In the genomic region with DNA sequence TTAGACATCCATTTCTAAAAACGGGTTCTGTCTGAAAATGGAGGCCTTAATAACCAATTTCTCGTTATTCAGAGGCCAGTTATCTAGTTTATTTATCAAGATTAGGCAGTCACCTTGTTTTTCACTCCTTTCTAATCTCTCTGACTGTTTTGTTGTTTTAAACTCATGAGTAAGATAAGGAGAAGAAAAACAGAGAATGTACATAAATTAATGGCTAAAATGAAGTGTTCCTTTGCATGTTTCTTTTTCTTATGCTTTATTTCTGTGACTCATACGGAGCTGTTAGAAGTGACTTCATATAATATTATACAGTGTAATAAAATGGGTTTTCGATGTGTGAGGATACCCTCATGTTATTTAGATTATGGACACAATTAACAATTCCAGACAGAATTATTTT, we compare ENCODE assay signal across 16 cellular contexts. TPM values are rescaled to one million over a fixed set of nuclear protein-coding genes. Genes with fewer than 3 reads are reported as not detected.
DNase-seq lines count a peak whose midpoint lies in the region; ATAC-seq and TF ChIP-seq lines count a peak whose summit lies in the region.
"Had no signal": no experiment of that assay in that cellular context is flagged by ENCODE, and none has a peak within 500 bp of the region (broad histone marks: within the 10 kb centered on the region; RNA-seq: fewer than 3 reads in every experiment).

No MANE protein-coding gene starts in this region.

- H3K23ac ChIP-seq in mesendoderm (ENCODE audit: low read length), result no peak overlapping the region

- H3K27me3 ChIP-seq in SK-N-SH (ENCODE audit: insufficient read depth) (no peaks in the 10 kb centered on the region), layer of hippocampus (ENCODE audit: control insufficient read depth, insufficient read depth, low read length) (no peaks in the 10 kb centered on the region), thoracic aorta (replicated peaks; ENCODE audit: insufficient read depth) (no peaks in the 10 kb centered on the region), SJCRH30 (no peaks in the 10 kb centered on the region), right cardiac atrium (ENCODE audit: control insufficient read depth, insufficient read depth) (no peaks in the 10 kb centered on the region), mesendoderm (ENCODE audit: insufficient read depth, low read length, poor library complexity) (no peaks in the 10 kb centered on the region)
- H3K27me3 ChIP-seq: BLaER1 had no signal

- H3K56ac ChIP-seq in mesendoderm (ENCODE audit: low read length), result no peak overlapping the region

- H4K20me1 ChIP-seq in SK-N-SH (ENCODE audit: insufficient read depth), result no peaks in the 10 kb centered on the region

- H3K4me3 ChIP-seq in SK-N-SH (ENCODE audit: low read depth in 2 of 2, low read length in 1 of 2) (no peak overlapping the region), thoracic aorta (no peak overlapping the region), SJCRH30 (no peak overlapping the region), right cardiac atrium (ENCODE audit: low read length) (no peak overlapping the region), mesendoderm (ENCODE audit: low read length) (no peak overlapping the region)
- H3K4me3 ChIP-seq: BLaER1, GM12878 had no signal

- H3K9me2 ChIP-seq in SK-N-SH, result no peaks in the 10 kb centered on the region

- no peaks in the 10 kb centered on the region for H3F3A ChIP-seq in SK-N-SH (replicated peaks; ENCODE audit: insufficient read depth)

- H3K4me1 ChIP-seq in SK-N-SH (ENCODE audit: control insufficient read depth in 1 of 2, insufficient read depth in 2 of 2, low read depth in 1 of 2, low read length in 1 of 2), result peaks cover 8 to 11% of the 10 kb centered on the region in 2 experiments; a peak in 3 of 4 replicates
- H3K4me1 ChIP-seq in thoracic aorta (ENCODE audit: control insufficient read depth in 1 of 2, low read depth in 2 of 2), result peaks cover 25 to 57% of the 10 kb centered on the region in 2 donors
- no peaks in the 10 kb centered on the region for H3K4me1 ChIP-seq in SJCRH30
- no peaks in the 10 kb centered on the region for H3K4me1 ChIP-seq in right cardiac atrium (ENCODE audit: control insufficient read depth, insufficient read depth, low read length)
- peaks cover 2% of the 10 kb centered on the region for H3K4me1 ChIP-seq in mesendoderm (ENCODE audit: control insufficient read depth, low read depth, low read length)

- H2BK5ac ChIP-seq in mesendoderm (ENCODE audit: low read length), result no peak overlapping the region

- POLR2A ChIA-PET in SK-N-SH (lab: Yijun Ruan, JAX), result no interaction called here

- H3K18ac ChIP-seq in mesendoderm (ENCODE audit: low read length), result no peak overlapping the region

- H2AK5ac ChIP-seq in mesendoderm (ENCODE audit: low read length), result no peak overlapping the region

- H3K79me1 ChIP-seq in mesendoderm (ENCODE audit: low read length), result peaks cover 13% of the 10 kb centered on the region

- H3K79me2 ChIP-seq in SK-N-SH (ENCODE audit: insufficient read depth) (no peaks in the 10 kb centered on the region; the same call in 1 of the 2 replicates), mesendoderm (ENCODE audit: control insufficient read depth, insufficient read depth, low read length) (peaks cover 7% of the 10 kb centered on the region)

- ATAC-seq in SK-N-SH treated with all-trans-retinoic acid at 6 μM for 48 hours (no peak), thoracic aorta (ENCODE audit: insufficient number of reproducible peaks, low FRiP score, low read depth) (no peak), right cardiac atrium (no peak)
- ATAC-seq: CD8-positive, alpha-beta T cell; GM12878 had no signal

- no peaks in the 10 kb centered on the region for H3K9me3 ChIP-seq in SK-N-SH
- H3K9me3 ChIP-seq in thoracic aorta, result no peaks in the 10 kb centered on the region
- no peaks in the 10 kb centered on the region for H3K9me3 ChIP-seq in SJCRH30 (replicated peaks)
- H3K9me3 ChIP-seq in right cardiac atrium (ENCODE audit: control insufficient read depth, low read length), result no peaks in the 10 kb centered on the region
- H3K9me3 ChIP-seq: BLaER1 had no signal

- no peak overlapping the region for H4K8ac ChIP-seq in mesendoderm (ENCODE audit: low read depth, low read length)

- no peaks in the 10 kb centered on the region for H3K36me3 ChIP-seq in SK-N-SH (replicated peaks in 1 of 2; ENCODE audit: control insufficient read depth in 1 of 2, insufficient read depth in 2 of 2, low read length in 1 of 2)
- H3K36me3 ChIP-seq in thoracic aorta, result no peaks in the 10 kb centered on the region
- no peaks in the 10 kb centered on the region for H3K36me3 ChIP-seq in SJCRH30
- no peaks in the 10 kb centered on the region for H3K36me3 ChIP-seq in mesendoderm (ENCODE audit: control insufficient read depth, insufficient read depth, low read length)
- H3K36me3 ChIP-seq: BLaER1 had no signal

- no peak for DNase-seq in SK-N-SH
- no peak for DNase-seq in caudate nucleus (lab: John Stamatoyannopoulos, UW)
- no peak for DNase-seq in thoracic aorta (ENCODE audit: low spot score)
- no peak for DNase-seq in SJCRH30
- no peak for DNase-seq in right cardiac atrium
- no peak for DNase-seq in mesendoderm
- DNase-seq: Calu3; CD8-positive, alpha-beta T cell; DND-41; EL; H9 had no signal

- intact Hi-C loops in right cardiac atrium (cut with DNase I), result loop anchor here in 1 of 4 donors (10.0 kb wide), 1 partner anchor 279 kb away; no protein-coding TSS in a partner anchor

- no peak overlapping the region for H2AFZ ChIP-seq in SK-N-SH (ENCODE audit: low read depth)

- H3K9ac ChIP-seq in SK-N-SH, result no peak overlapping the region
- no peak overlapping the region for H3K9ac ChIP-seq in mesendoderm (ENCODE audit: low read length)
- H3K9ac ChIP-seq: BLaER1 had no signal

- CTCF ChIA-PET in SK-N-SH (lab: Yijun Ruan, JAX), result interaction anchor here (1.2 to 1.5 kb wide), 2 partner anchors 9 to 21 kb away, joined by 3 to 6 read pairs; no protein-coding TSS in a partner anchor

- H3K4ac ChIP-seq in mesendoderm (ENCODE audit: low read depth, low read length), result no peak overlapping the region

- TF ChIP-seq CTCF in SK-N-SH (IDR thresholded peaks at IDR 0.05) (no peak), thoracic aorta (IDR thresholded peaks at IDR 0.05) (no peak)

- WGBS in SK-N-SH (ENCODE audit: low lambda C conversion rate), result 47% methylated on average over 4 of the region's 4 CpGs
- 71% methylated on average over 4 of the region's 4 CpGs for WGBS in right cardiac atrium
- no CpG with 5 or more reads among the region's 4 CpGs for WGBS in mesendoderm (ENCODE audit: extremely low coverage, insufficient coverage, low lambda C conversion rate)

- H4K5ac ChIP-seq in mesendoderm (ENCODE audit: low read length), result no peak overlapping the region

- H2BK120ac ChIP-seq in mesendoderm (ENCODE audit: low read depth, low read length), result no peak overlapping the region

- no peak overlapping the region; a peak in 1 of 4 replicates for H3K27ac ChIP-seq in SK-N-SH (ENCODE audit: low read depth in 2 of 2, low read length in 1 of 2)
- peak overlapping the region; percentile 77 for H3K27ac ChIP-seq in caudate nucleus (ENCODE audit: low read depth, low read length)
- peak overlapping the region; percentile 15 for H3K27ac ChIP-seq in layer of hippocampus (ENCODE audit: low read depth, low read length)
- H3K27ac ChIP-seq in thoracic aorta, result peak overlapping the region; percentile 51 to 63
- H3K27ac ChIP-seq in SJCRH30, result no peak overlapping the region
- H3K27ac ChIP-seq in right cardiac atrium (ENCODE audit: low read length), result no peak overlapping the region
- no peak overlapping the region for H3K27ac ChIP-seq in mesendoderm (ENCODE audit: low read depth, low read length)
- H3K27ac ChIP-seq: 22Rv1, BLaER1 had no signal

- no peak overlapping the region for H3K4me2 ChIP-seq in SK-N-SH
- no peak overlapping the region for H3K4me2 ChIP-seq in mesendoderm (ENCODE audit: low read length)
- H3K4me2 ChIP-seq: BLaER1 had no signal

- no peak for TF ChIP-seq EP300 in SK-N-SH (IDR thresholded peaks at IDR 0.05; ENCODE audit: borderline replicate concordance in 1 of 2, low read depth in 1 of 2, low read length in 1 of 2)

- no peak for TF ChIP-seq RAD21 in SK-N-SH (IDR thresholded peaks at IDR 0.05; ENCODE audit: low read length)

- no peak overlapping the region for H2BK15ac ChIP-seq in mesendoderm (replicated peaks; ENCODE audit: low read depth)

TF ChIP-seq in SK-N-SH, 30 proteins besides CTCF, POLR2A, EP300 and RAD21 (continues in another document):
- TF ChIP-seq TCF12 (IDR thresholded peaks at IDR 0.05) (no peak), RFX5 (IDR thresholded peaks at IDR 0.05; ENCODE audit: low read length) (no peak), GATA2 (CRISPR knock-in tag; IDR thresholded peaks at IDR 0.05) (peak; percentile 33; the same call in 1 of the 2 replicates), TAF1 (IDR thresholded peaks at IDR 0.05; ENCODE audit: borderline replicate concordance, low read depth, low read length) (no peak), CHD2 (IDR thresholded peaks at IDR 0.05; ENCODE audit: low read length, partially characterized antibody) (no peak), YY1 (IDR thresholded peaks at IDR 0.05; ENCODE audit: low read depth) (no peak)

TF ChIP-seq in SK-N-SH treated with all-trans-retinoic acid at 6 μM for 48 hours, 23 proteins besides CTCF, POLR2A, EP300 and RAD21 (continues in another document):
- TF ChIP-seq, protein P1, sequence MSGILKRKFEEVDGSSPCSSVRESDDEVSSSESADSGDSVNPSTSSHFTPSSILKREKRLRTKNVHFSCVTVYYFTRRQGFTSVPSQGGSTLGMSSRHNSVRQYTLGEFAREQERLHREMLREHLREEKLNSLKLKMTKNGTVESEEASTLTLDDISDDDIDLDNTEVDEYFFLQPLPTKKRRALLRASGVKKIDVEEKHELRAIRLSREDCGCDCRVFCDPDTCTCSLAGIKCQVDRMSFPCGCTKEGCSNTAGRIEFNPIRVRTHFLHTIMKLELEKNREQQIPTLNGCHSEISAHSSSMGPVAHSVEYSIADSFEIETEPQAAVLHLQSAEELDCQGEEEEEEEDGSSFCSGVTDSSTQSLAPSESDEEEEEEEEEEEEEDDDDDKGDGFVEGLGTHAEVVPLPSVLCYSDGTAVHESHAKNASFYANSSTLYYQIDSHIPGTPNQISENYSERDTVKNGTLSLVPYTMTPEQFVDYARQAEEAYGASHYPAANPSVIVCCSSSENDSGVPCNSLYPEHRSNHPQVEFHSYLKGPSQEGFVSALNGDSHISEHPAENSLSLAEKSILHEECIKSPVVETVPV (CRISPR knock-in tag; IDR thresholded peaks at IDR 0.05), result no peak

RNA-seq across cellular contexts. Expression of a gene that starts 22.0 kb away (rescaled TPM):
- polyA plus RNA-seq in SK-N-SH (2012; rRNA removed), result 12.7 and 13.1 TPM in 2 replicates
- polyA plus RNA-seq in SK-N-SH (2012; cell fraction: cytosol; rRNA removed), result 13.6 and 14.5 TPM in 2 replicates
- polyA plus RNA-seq in SK-N-SH (2012; cell fraction: nucleus; rRNA removed), result 16.3 and 22.5 TPM in 2 replicates
- 10 to 100 TPM; 51.4 to 72.3 TPM for total RNA-seq in thoracic aorta
- total RNA-seq in SJCRH30 (2014; rRNA removed; shearing (Covaris generic)), result 13.9 and 15.1 TPM in 2 replicates
- total RNA-seq in right cardiac atrium, result 10 to 100 TPM; 11.5 to 17.2 (median 15.9) TPM
- polyA plus RNA-seq in right cardiac atrium, result 7.5 TPM
- 23.9 TPM for polyA plus RNA-seq in mesendoderm (2013, experiment 1 of 2)
- 24.3 TPM for polyA plus RNA-seq in mesendoderm (2013, experiment 2 of 2)

Comparison
In these comparisons a context has a peak if more than half of its experiments do, and no peak if none do; other contexts are left out.
1. H3K27ac ChIP-seq: peak in caudate nucleus (single experiment), layer of hippocampus (single experiment) and thoracic aorta (2 of 2); none in SK-N-SH (0 of 2), SJCRH30 (single experiment), right cardiac atrium (single experiment) and mesendoderm (single experiment).